Comparison of ENCODE assay signal across 8 cellular contexts in the genomic region with DNA sequence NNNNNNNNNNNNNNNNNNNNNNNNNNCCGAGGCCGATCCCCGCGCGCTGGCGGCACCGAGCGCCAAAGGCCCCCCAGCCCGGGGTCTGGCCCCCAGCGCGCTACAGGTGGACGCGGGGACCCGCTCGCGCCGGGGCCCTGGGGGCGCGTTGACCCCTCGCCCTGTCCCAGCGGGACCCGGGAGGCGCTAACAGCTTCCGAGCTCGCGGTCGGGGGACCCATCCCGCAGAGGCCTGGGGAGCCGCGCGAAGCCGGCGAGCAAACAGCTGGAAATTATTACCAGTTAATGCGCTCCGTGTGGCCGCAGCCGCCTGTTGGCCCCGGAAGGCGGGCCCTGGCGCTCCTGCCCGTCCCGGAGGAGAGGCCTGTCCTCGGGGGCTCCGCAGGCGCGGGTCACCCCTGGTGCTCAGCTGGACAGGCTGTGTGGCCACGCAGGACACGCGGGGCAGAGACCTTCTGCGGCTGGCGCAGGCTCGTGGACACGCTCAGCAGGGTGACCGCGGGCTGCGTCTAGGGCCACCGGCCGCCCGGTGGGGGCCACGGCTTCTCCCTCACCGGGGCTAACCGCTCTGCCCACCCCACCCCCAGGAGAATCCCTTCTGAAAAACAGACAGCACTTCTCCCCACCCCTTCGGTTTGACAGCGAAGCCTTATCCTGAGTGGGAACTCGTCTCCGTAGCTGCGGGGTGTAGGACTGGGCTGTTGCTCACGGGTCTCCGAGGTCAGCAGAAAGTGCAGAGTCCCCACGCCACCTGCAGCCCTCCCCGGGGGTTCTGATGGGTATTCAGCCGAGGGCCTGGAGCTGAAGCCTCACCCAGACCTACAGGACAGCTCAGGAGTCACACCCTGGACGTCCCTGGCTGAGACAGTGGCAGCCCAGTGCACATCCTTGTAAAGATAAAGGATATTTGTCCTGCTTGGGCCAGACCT. TPM values are rescaled to one million over a fixed set of nuclear protein-coding genes. Genes with fewer than 3 reads are reported as not detected.
A peak's percentile ranks its signal among the peaks of the same experiment; 100 is the strongest.
DNase-seq lines count a peak whose midpoint lies in the region; ATAC-seq, FAIRE-seq and TF ChIP-seq lines count a peak whose summit lies in the region.

No MANE protein-coding gene starts in this region.

- peak; percentile 69 for ATAC-seq in HepG2

- peak overlapping the region; percentile 87 for H3K4me2 ChIP-seq in HepG2 (ENCODE audit: low read depth, low read length)

- CTCF ChIA-PET in HepG2 (lab: Yijun Ruan, JAX; ENCODE audit: low intra/inter-chr PET ratio, low total read pairs) = no interaction called here

- peak; percentile 71 for DNase-seq in ELR (ENCODE audit: low read depth)
- DNase-seq in HepG2 (ENCODE audit: low spot score) = peak; percentile 51
- DNase-seq in stomach = peak; percentile 54
- no peak for DNase-seq in OCI-M2 (lab: John Stamatoyannopoulos, UW; ENCODE audit: unreplicated experiment)
- DNase-seq in NCI-H187 (lab: John Stamatoyannopoulos, UW) = no peak
- no peak for DNase-seq in Kasumi-1 (lab: John Stamatoyannopoulos, UW)

- BruUV-seq in HepG2 (replicated peaks; lab: Mats Ljungman, UMichigan) = no TSS peak

- H3K4me3 ChIP-seq in HepG2 (replicated peaks in 1 of 3; ENCODE audit: insufficient read depth in 1 of 3, low read depth in 2 of 3, low read length in 3 of 3) = peak overlapping the region; percentile 56 to 71 (median 59)
- H3K4me3 ChIP-seq in stomach = peak overlapping the region; percentile 52 to 65 (median 58)

- H3K9me3 Mint-ChIP-seq in T-helper 1 cell treated with Interleukin-12 subunit alpha and Interleukin-12 subunit beta and Interleukin-4 antibody, amounts not matched to agents 30 μg/mL and 1 μg/mL, for 36 hours = no peaks in the 10 kb centered on the region
- H3K9me3 Mint-ChIP-seq in dendritic cell treated with granulocyte-macrophage colony-stimulating factor and Interleukin-4, amounts not matched to agents 40 ng/mL and 50 ng/mL, for 4 days = no peaks in the 10 kb centered on the region

- POLR2A ChIA-PET in HepG2 (lab: Yijun Ruan, JAX) = no interaction called here

- TF ChIP-seq CTCF in HepG2 (CRISPR knock-in tag; IDR thresholded peaks at IDR 0.05) (peak; percentile 9; the same call in 1 of the 2 replicates), stomach (IDR thresholded peaks at IDR 0.05) (no peak)

- no peak overlapping the region for H2AFZ ChIP-seq in HepG2 (ENCODE audit: low read length)

- peaks cover 5% of the 10 kb centered on the region for H3K27me3 Mint-ChIP-seq in T-helper 1 cell treated with Interleukin-12 subunit alpha and Interleukin-12 subunit beta and Interleukin-4 antibody, amounts not matched to agents 30 μg/mL and 1 μg/mL, for 36 hours (ENCODE audit: low read depth)
- peaks cover 40% of the 10 kb centered on the region for H3K27me3 Mint-ChIP-seq in dendritic cell treated with granulocyte-macrophage colony-stimulating factor and Interleukin-4, amounts not matched to agents 40 ng/mL and 50 ng/mL, for 4 days

- H3K4me1 ChIP-seq in HepG2 (ENCODE audit: insufficient read depth, low read length) (peaks cover 20% of the 10 kb centered on the region), stomach (peaks cover 12 to 27% (median 19%) of the 10 kb centered on the region in 4 donors)

- FAIRE-seq in HepG2 (lab: Jason Lieb, UNC) = no peak

- WGBS in HepG2 (ENCODE audit: low lambda C conversion rate) = no CpG with 5 or more reads among the region's 73 CpGs
- 9 to 37% (median 11%) methylated on average over 27 to 67 of the region's 73 CpGs for WGBS in stomach, 5 donors

- H3K36me3 Mint-ChIP-seq in T-helper 1 cell treated with Interleukin-12 subunit alpha and Interleukin-12 subunit beta and Interleukin-4 antibody, amounts not matched to agents 30 μg/mL and 1 μg/mL, for 36 hours (ENCODE audit: low read depth) = peaks cover 10% of the 10 kb centered on the region
- no peaks in the 10 kb centered on the region for H3K36me3 Mint-ChIP-seq in dendritic cell treated with granulocyte-macrophage colony-stimulating factor and Interleukin-4, amounts not matched to agents 40 ng/mL and 50 ng/mL, for 4 days (ENCODE audit: low read depth)

- H3K9me3 ChIP-seq in HepG2 (ENCODE audit: low read length) = no peaks in the 10 kb centered on the region
- H3K9me3 ChIP-seq in stomach = no peaks in the 10 kb centered on the region

- H3K79me2 ChIP-seq in HepG2 (ENCODE audit: insufficient read depth, low read length) = no peaks in the 10 kb centered on the region

- no peaks in the 10 kb centered on the region for H4K20me1 ChIP-seq in HepG2 (ENCODE audit: insufficient read depth, low read length)

- H3K27me3 ChIP-seq in HepG2 (ENCODE audit: control insufficient read depth in 1 of 2, insufficient read depth in 2 of 2, low read length in 2 of 2) (peaks cover 1 to 37% of the 10 kb centered on the region in 2 experiments), stomach (peaks cover 0 to 19% (median 8%) of the 10 kb centered on the region in 3 donors)

- peak overlapping the region; percentile 72 for H3K4me3 Mint-ChIP-seq in T-helper 1 cell treated with Interleukin-12 subunit alpha and Interleukin-12 subunit beta and Interleukin-4 antibody, amounts not matched to agents 30 μg/mL and 1 μg/mL, for 36 hours
- peak overlapping the region; percentile 32 for H3K4me3 Mint-ChIP-seq in dendritic cell treated with granulocyte-macrophage colony-stimulating factor and Interleukin-4, amounts not matched to agents 40 ng/mL and 50 ng/mL, for 4 days

- H3K27ac ChIP-seq in HepG2 (ENCODE audit: extremely low read length, insufficient read depth, low read length) (peak overlapping the region; percentile 18), stomach (peak overlapping the region; percentile 30 to 77 (median 76))

- H3K27ac Mint-ChIP-seq in T-helper 1 cell treated with Interleukin-12 subunit alpha and Interleukin-12 subunit beta and Interleukin-4 antibody, amounts not matched to agents 30 μg/mL and 1 μg/mL, for 36 hours = peak overlapping the region; percentile 31
- no peak overlapping the region for H3K27ac Mint-ChIP-seq in dendritic cell treated with granulocyte-macrophage colony-stimulating factor and Interleukin-4, amounts not matched to agents 40 ng/mL and 50 ng/mL, for 4 days

- intact Hi-C loops in dendritic cell treated with granulocyte-macrophage colony-stimulating factor and Interleukin-4, amounts not matched to agents 40 ng/mL and 50 ng/mL, for 4 days (cut with micrococcal nuclease) = no loop called here
- intact Hi-C loops in HepG2 (cut with micrococcal nuclease; ENCODE audit: unreplicated experiment) (no loop called here), stomach (cut with DNase I; ENCODE audit: low total_unique reads) (no loop called here)

- peak overlapping the region; percentile 50; the same call in 1 of the 2 replicates for H3K9ac ChIP-seq in HepG2 (ENCODE audit: insufficient read depth, low read depth, low read length)

- in situ Hi-C loops in HepG2 (cut with HindIII; ENCODE audit: extremely low pct_ligation_motif_present, low pct_unique_long_range_greater_than_20kb) = no loop called here

- H3K36me3 ChIP-seq in HepG2 (replicated peaks in 1 of 2; ENCODE audit: control insufficient read depth in 1 of 2, insufficient read depth in 2 of 2, low read length in 2 of 2) (no peaks in the 10 kb centered on the region), stomach (no peaks in the 10 kb centered on the region)

- peak; percentile 41; the same call in 1 of the 2 replicates for TF ChIP-seq RAD21 in HepG2 (CRISPR knock-in tag; IDR thresholded peaks at IDR 0.05)

- no peak for TF ChIP-seq POLR2A in HepG2 (IDR thresholded peaks at IDR 0.05; ENCODE audit: insufficient read depth in 1 of 2, low read depth in 2 of 2, low read length in 2 of 2)
- no peak for TF ChIP-seq POLR2A in stomach (IDR thresholded peaks at IDR 0.05)

- TF ChIP-seq EP300 in HepG2 (IDR thresholded peaks at IDR 0.05; ENCODE audit: low read depth in 2 of 2, low read length in 2 of 2) = no peak
- no peak for TF ChIP-seq EP300 in HepG2 (CRISPR knock-in tag; IDR thresholded peaks at IDR 0.05; ENCODE audit: borderline replicate concordance)
- TF ChIP-seq EP300 in stomach (IDR thresholded peaks at IDR 0.05) = no peak

- H3K4me1 Mint-ChIP-seq in T-helper 1 cell treated with Interleukin-12 subunit alpha and Interleukin-12 subunit beta and Interleukin-4 antibody, amounts not matched to agents 30 μg/mL and 1 μg/mL, for 36 hours (ENCODE audit: low read depth) = peaks cover 14% of the 10 kb centered on the region
- H3K4me1 Mint-ChIP-seq in dendritic cell treated with granulocyte-macrophage colony-stimulating factor and Interleukin-4, amounts not matched to agents 40 ng/mL and 50 ng/mL, for 4 days (ENCODE audit: low read depth) = peaks cover 41% of the 10 kb centered on the region

TF ChIP-seq in HepG2, 621 proteins besides CTCF, POLR2A, EP300 and RAD21 (continues in another document):
- TF ChIP-seq SSRP1 (CRISPR knock-in tag; IDR thresholded peaks at IDR 0.05) = no peak
- TF ChIP-seq REL (CRISPR knock-in tag; conservative IDR thresholded peaks at IDR 0.05) = no peak
- no peak for TF ChIP-seq HNRNPH1 (optimal IDR thresholded peaks at IDR 0.05; ENCODE audit: low read depth, low read length)
- no peak for TF ChIP-seq GABPB1 (CRISPR knock-in tag; IDR thresholded peaks at IDR 0.05)

RNA-seq across cellular contexts. Expression of a gene that starts 45.6 kb away (rescaled TPM):
- total RNA-seq in HepG2 (2016; rRNA removed; fragmentation: Illumina TruSeq; extraction: Trizol) = 21.3 and 22.8 TPM in 2 replicates
- total RNA-seq in HepG2 (2016; cell fraction: cytosol; rRNA removed; fragmentation: Illumina TruSeq; extraction: Trizol; ENCODE audit: low read depth) = 27.1 and 28.5 TPM in 2 replicates
- 19.3 and 21.8 TPM in 2 replicates for total RNA-seq in HepG2 (2016; cell fraction: insoluble cytoplasmic fraction; rRNA removed; fragmentation: Illumina TruSeq; extraction: Trizol)
- total RNA-seq in HepG2 (2016; cell fraction: membrane; rRNA removed; fragmentation: Illumina TruSeq; extraction: Trizol) = 58.7 and 64.2 TPM in 2 replicates
- 8.7 and 10.1 TPM in 2 replicates for total RNA-seq in HepG2 (2016; cell fraction: nucleus; rRNA removed; fragmentation: Illumina TruSeq; extraction: Trizol)
- polyA plus RNA-seq in HepG2 (2011; rRNA removed) = 3.1 and 3.2 TPM in 2 replicates
- 3.4 and 4.0 TPM in 2 replicates for polyA plus RNA-seq in HepG2 (2011; cell fraction: cytosol; rRNA removed)
- 2.1 and 2.5 TPM in 2 replicates for polyA plus RNA-seq in HepG2 (2011; cell fraction: nucleus; rRNA removed)
- polyA plus RNA-seq in HepG2 (2012) = 7.5 and 10.7 TPM in 2 replicates
- 44.9 and 45.8 TPM in 2 replicates for polyA plus RNA-seq in HepG2 (2016; cell fraction: cytosol; fragmentation: Illumina TruSeq; extraction: Trizol; ENCODE audit: low read depth)
- 23.3 and 26.8 TPM in 2 replicates for polyA plus RNA-seq in HepG2 (2016; cell fraction: insoluble cytoplasmic fraction; fragmentation: Illumina TruSeq; extraction: Trizol; ENCODE audit: low read depth)
- polyA plus RNA-seq in HepG2 (2016; cell fraction: membrane; fragmentation: Illumina TruSeq; extraction: Trizol; ENCODE audit: low read depth) = 59.7 and 67.0 TPM in 2 replicates
- polyA plus RNA-seq in HepG2 (2016; cell fraction: nucleus; fragmentation: Illumina TruSeq; extraction: Trizol; ENCODE audit: insufficient read depth, low read depth) = 18.9 and 19.1 TPM in 2 replicates
- polyA minus RNA-seq in HepG2 (2011; rRNA and poly(A)+ RNA removed; ENCODE audit: low replicate concordance) = 5.3 TPM in 1 of 2 replicates, not detected in the other
- 3.7 and 4.5 TPM in 2 replicates for polyA minus RNA-seq in HepG2 (2011; cell fraction: cytosol; rRNA and poly(A)+ RNA removed)
- 0.90 and 1.4 TPM in 2 replicates for polyA minus RNA-seq in HepG2 (2011; cell fraction: nucleus; rRNA and poly(A)+ RNA removed)
- 10 to 100 TPM in 3 of 5 donors, 1 to 10 TPM in 2; 6.2 to 23.9 (median 15.4) TPM for total RNA-seq in stomach
- 10 to 100 TPM in 2 of 3 donors, 1 to 10 TPM in 1; 4.0 to 39.0 (median 34.5) TPM for polyA plus RNA-seq in stomach

Comparison
In these comparisons a context has a peak if more than half of its experiments do, and no peak if none do; other contexts are left out.
1. DNase-seq: peak in ELR (single experiment), HepG2 (single experiment) and stomach (single experiment); none in OCI-M2 (single experiment), NCI-H187 (0 of 2) and Kasumi-1 (0 of 2).